Comparison of ENCODE assay signal across 1 cellular context in genomic region chr12:48851883-48852733, GRCh38.
TF ChIP-seq lines count a peak whose summit lies in the region.

TSS of gene DDX23 (minus strand) at chr12:48852163. CDS start at chr12:48845782, 6,381 bp downstream.

TF ChIP-seq in GM12878, 131 proteins besides CTCF, POLR2A, EP300 and RAD21 (continued from another document and continues in another):
- TF ChIP-seq, protein P1, sequence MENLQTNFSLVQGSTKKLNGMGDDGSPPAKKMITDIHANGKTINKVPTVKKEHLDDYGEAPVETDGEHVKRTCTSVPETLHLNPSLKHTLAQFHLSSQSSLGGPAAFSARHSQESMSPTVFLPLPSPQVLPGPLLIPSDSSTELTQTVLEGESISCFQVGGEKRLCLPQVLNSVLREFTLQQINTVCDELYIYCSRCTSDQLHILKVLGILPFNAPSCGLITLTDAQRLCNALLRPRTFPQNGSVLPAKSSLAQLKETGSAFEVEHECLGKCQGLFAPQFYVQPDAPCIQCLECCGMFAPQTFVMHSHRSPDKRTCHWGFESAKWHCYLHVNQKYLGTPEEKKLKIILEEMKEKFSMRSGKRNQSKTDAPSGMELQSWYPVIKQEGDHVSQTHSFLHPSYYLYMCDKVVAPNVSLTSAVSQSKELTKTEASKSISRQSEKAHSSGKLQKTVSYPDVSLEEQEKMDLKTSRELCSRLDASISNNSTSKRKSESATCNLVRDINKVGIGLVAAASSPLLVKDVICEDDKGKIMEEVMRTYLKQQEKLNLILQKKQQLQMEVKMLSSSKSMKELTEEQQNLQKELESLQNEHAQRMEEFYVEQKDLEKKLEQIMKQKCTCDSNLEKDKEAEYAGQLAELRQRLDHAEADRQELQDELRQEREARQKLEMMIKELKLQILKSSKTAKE (IDR thresholded peaks at IDR 0.05; ENCODE audit: low read depth, poor library complexity, severe bottlenecking), result peak; percentile 18
- TF ChIP-seq SUZ12 (IDR thresholded peaks at IDR 0.05; ENCODE audit: unreplicated experiment), result no peak
- TF ChIP-seq, protein P2, sequence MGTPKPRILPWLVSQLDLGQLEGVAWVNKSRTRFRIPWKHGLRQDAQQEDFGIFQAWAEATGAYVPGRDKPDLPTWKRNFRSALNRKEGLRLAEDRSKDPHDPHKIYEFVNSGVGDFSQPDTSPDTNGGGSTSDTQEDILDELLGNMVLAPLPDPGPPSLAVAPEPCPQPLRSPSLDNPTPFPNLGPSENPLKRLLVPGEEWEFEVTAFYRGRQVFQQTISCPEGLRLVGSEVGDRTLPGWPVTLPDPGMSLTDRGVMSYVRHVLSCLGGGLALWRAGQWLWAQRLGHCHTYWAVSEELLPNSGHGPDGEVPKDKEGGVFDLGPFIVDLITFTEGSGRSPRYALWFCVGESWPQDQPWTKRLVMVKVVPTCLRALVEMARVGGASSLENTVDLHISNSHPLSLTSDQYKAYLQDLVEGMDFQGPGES (IDR thresholded peaks at IDR 0.05), result no peak
- TF ChIP-seq CREB1 (IDR thresholded peaks at IDR 0.05; ENCODE audit: low read depth), result peak; percentile 95
- peak; percentile 17; the same call in 1 of the 2 replicates for TF ChIP-seq NFIC (IDR thresholded peaks at IDR 0.05; ENCODE audit: low read depth, low read length)
- no peak for TF ChIP-seq ZNF622 (IDR thresholded peaks at IDR 0.05)
- peak; percentile 72; the same call in 1 of the 3 replicates for TF ChIP-seq POU2F2 (IDR thresholded peaks at IDR 0.05; ENCODE audit: borderline replicate concordance, low read depth, low read length)
- peak; percentile 65; the same call in 1 of the 2 replicates for TF ChIP-seq STAT1 (conservative IDR thresholded peaks at IDR 0.05)
- no peak for TF ChIP-seq RBBP5 (conservative IDR thresholded peaks at IDR 0.05)
- peak in 1 of 2 experiments; percentile 51; a peak in 1 of 4 replicates for TF ChIP-seq SRF (IDR thresholded peaks at IDR 0.05; ENCODE audit: low read depth in 2 of 2, low read length in 2 of 2)
- no peak for TF ChIP-seq RCOR1 (conservative IDR thresholded peaks at IDR 0.05; ENCODE audit: low read depth, low read length)
- peak; percentile 100 for TF ChIP-seq IKZF1 (conservative IDR thresholded peaks at IDR 0.05)
- no peak for TF ChIP-seq RAD51 (IDR thresholded peaks at IDR 0.05)
- TF ChIP-seq BRCA1 (IDR thresholded peaks at IDR 0.05; ENCODE audit: low read depth, low read length), result no peak
- TF ChIP-seq SUPT20H (IDR thresholded peaks at IDR 0.05; ENCODE audit: borderline replicate concordance, control insufficient read depth, low read depth, low read length), result no peak
- no peak for TF ChIP-seq USF1 (IDR thresholded peaks at IDR 0.05; ENCODE audit: borderline replicate concordance, extremely low read length, insufficient read depth, low read depth, low read length)
- no peak for TF ChIP-seq ZSCAN29 (IDR thresholded peaks at IDR 0.05)
- TF ChIP-seq SPI1 (IDR thresholded peaks at IDR 0.05; ENCODE audit: borderline replicate concordance, insufficient read depth, low read depth, low read length), result no peak
- peak; percentile 78 for TF ChIP-seq IRF4 (IDR thresholded peaks at IDR 0.05; ENCODE audit: low read depth, low read length)
- peak; percentile 89 for TF ChIP-seq SREBF1 (IDR thresholded peaks at IDR 0.05; ENCODE audit: low read length)
- no peak for TF ChIP-seq BCL11A (IDR thresholded peaks at IDR 0.05; ENCODE audit: low read depth, low read length)
- no peak; the same call in none of the 2 replicates for TF ChIP-seq LARP7 (IDR thresholded peaks at IDR 0.05)
- peak in 1 of 2 experiments; percentile 68; a peak in 1 of 3 replicates for TF ChIP-seq EGR1 (IDR thresholded peaks at IDR 0.05; ENCODE audit: borderline replicate concordance in 1 of 2, low read depth in 2 of 2, low read length in 2 of 2)
- TF ChIP-seq, protein P3, sequence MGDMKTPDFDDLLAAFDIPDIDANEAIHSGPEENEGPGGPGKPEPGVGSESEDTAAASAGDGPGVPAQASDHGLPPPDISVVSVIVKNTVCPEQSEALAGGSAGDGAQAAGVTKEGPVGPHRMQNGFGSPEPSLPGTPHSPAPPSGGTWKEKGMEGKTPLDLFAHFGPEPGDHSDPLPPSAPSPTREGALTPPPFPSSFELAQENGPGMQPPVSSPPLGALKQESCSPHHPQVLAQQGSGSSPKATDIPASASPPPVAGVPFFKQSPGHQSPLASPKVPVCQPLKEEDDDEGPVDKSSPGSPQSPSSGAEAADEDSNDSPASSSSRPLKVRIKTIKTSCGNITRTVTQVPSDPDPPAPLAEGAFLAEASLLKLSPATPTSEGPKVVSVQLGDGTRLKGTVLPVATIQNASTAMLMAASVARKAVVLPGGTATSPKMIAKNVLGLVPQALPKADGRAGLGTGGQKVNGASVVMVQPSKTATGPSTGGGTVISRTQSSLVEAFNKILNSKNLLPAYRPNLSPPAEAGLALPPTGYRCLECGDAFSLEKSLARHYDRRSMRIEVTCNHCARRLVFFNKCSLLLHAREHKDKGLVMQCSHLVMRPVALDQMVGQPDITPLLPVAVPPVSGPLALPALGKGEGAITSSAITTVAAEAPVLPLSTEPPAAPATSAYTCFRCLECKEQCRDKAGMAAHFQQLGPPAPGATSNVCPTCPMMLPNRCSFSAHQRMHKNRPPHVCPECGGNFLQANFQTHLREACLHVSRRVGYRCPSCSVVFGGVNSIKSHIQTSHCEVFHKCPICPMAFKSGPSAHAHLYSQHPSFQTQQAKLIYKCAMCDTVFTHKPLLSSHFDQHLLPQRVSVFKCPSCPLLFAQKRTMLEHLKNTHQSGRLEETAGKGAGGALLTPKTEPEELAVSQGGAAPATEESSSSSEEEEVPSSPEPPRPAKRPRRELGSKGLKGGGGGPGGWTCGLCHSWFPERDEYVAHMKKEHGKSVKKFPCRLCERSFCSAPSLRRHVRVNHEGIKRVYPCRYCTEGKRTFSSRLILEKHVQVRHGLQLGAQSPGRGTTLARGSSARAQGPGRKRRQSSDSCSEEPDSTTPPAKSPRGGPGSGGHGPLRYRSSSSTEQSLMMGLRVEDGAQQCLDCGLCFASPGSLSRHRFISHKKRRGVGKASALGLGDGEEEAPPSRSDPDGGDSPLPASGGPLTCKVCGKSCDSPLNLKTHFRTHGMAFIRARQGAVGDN (IDR thresholded peaks at IDR 0.05), result no peak
- TF ChIP-seq, protein P4, sequence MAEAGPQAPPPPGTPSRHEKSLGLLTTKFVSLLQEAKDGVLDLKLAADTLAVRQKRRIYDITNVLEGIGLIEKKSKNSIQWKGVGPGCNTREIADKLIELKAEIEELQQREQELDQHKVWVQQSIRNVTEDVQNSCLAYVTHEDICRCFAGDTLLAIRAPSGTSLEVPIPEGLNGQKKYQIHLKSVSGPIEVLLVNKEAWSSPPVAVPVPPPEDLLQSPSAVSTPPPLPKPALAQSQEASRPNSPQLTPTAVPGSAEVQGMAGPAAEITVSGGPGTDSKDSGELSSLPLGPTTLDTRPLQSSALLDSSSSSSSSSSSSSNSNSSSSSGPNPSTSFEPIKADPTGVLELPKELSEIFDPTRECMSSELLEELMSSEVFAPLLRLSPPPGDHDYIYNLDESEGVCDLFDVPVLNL (IDR thresholded peaks at IDR 0.05; ENCODE audit: low read depth, low read length), result no peak
- peak; percentile 35; the same call in 1 of the 2 replicates for TF ChIP-seq BACH1 (IDR thresholded peaks at IDR 0.05; ENCODE audit: borderline replicate concordance)
- TF ChIP-seq TCF12 (IDR thresholded peaks at IDR 0.05; ENCODE audit: low read depth, low read length), result peak; percentile 71
- peak; percentile 95 for TF ChIP-seq CHD2 (IDR thresholded peaks at IDR 0.05; ENCODE audit: borderline replicate concordance, low read depth, low read length)
- no peak for TF ChIP-seq KAT2A (conservative IDR thresholded peaks at IDR 0.05; ENCODE audit: control insufficient read depth, low read depth, low read length)
- TF ChIP-seq ZBTB4 (CRISPR knock-in tag; IDR thresholded peaks at IDR 0.05), result no peak
- no peak for TF ChIP-seq NFYA (IDR thresholded peaks at IDR 0.05; ENCODE audit: borderline replicate concordance, low read depth, low read length)
- TF ChIP-seq, protein P5, sequence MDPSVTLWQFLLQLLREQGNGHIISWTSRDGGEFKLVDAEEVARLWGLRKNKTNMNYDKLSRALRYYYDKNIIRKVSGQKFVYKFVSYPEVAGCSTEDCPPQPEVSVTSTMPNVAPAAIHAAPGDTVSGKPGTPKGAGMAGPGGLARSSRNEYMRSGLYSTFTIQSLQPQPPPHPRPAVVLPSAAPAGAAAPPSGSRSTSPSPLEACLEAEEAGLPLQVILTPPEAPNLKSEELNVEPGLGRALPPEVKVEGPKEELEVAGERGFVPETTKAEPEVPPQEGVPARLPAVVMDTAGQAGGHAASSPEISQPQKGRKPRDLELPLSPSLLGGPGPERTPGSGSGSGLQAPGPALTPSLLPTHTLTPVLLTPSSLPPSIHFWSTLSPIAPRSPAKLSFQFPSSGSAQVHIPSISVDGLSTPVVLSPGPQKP (IDR thresholded peaks at IDR 0.05; ENCODE audit: low read depth, low read length), result peak; percentile 82; the same call in 1 of the 2 replicates
- TF ChIP-seq, protein P6, sequence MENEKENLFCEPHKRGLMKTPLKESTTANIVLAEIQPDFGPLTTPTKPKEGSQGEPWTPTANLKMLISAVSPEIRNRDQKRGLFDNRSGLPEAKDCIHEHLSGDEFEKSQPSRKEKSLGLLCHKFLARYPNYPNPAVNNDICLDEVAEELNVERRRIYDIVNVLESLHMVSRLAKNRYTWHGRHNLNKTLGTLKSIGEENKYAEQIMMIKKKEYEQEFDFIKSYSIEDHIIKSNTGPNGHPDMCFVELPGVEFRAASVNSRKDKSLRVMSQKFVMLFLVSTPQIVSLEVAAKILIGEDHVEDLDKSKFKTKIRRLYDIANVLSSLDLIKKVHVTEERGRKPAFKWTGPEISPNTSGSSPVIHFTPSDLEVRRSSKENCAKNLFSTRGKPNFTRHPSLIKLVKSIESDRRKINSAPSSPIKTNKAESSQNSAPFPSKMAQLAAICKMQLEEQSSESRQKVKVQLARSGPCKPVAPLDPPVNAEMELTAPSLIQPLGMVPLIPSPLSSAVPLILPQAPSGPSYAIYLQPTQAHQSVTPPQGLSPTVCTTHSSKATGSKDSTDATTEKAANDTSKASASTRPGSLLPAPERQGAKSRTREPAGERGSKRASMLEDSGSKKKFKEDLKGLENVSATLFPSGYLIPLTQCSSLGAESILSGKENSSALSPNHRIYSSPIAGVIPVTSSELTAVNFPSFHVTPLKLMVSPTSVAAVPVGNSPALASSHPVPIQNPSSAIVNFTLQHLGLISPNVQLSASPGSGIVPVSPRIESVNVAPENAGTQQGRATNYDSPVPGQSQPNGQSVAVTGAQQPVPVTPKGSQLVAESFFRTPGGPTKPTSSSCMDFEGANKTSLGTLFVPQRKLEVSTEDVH (IDR thresholded peaks at IDR 0.05; ENCODE audit: low read depth, partially characterized antibody), result peak; percentile 46
- TF ChIP-seq MEF2A (IDR thresholded peaks at IDR 0.05; ENCODE audit: insufficient read depth, low read depth, low read length), result 0 out of 2 replicates have a peak, but pooled peaks have one; percentile 24
- TF ChIP-seq, protein P7, sequence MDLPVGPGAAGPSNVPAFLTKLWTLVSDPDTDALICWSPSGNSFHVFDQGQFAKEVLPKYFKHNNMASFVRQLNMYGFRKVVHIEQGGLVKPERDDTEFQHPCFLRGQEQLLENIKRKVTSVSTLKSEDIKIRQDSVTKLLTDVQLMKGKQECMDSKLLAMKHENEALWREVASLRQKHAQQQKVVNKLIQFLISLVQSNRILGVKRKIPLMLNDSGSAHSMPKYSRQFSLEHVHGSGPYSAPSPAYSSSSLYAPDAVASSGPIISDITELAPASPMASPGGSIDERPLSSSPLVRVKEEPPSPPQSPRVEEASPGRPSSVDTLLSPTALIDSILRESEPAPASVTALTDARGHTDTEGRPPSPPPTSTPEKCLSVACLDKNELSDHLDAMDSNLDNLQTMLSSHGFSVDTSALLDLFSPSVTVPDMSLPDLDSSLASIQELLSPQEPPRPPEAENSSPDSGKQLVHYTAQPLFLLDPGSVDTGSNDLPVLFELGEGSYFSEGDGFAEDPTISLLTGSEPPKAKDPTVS (IDR thresholded peaks at IDR 0.05; ENCODE audit: low read depth, low read length), result no peak
